Comparison of ENCODE assay signal across 16 cellular contexts in genomic region chr15:47409038-47409437, GRCh38.
"Had no signal": no experiment of that assay in that cellular context is flagged by ENCODE, and none has a peak within 500 bp of the region (broad histone marks: within the 10 kb centered on the region; RNA-seq: fewer than 3 reads in every experiment).

No MANE protein-coding gene starts in this region.

- H3K4me1 ChIP-seq: lower lobe of right lung, SJSA1, suprapubic skin had no signal

- H3K36me3 Mint-ChIP-seq: activated naive CD8-positive, alpha-beta T cell treated with anti-CD3 and anti-CD28 coated beads, Interleukin-2, amount 10 ng/mL, durations not matched to agents 7 days and 5 days; naive thymus-derived CD8-positive, alpha-beta T cell had no signal

- H3K36me3 ChIP-seq: heart right ventricle, lower lobe of right lung, SJSA1, suprapubic skin had no signal

- H3K4me3 ChIP-seq: heart right ventricle, lower lobe of right lung, SJSA1, suprapubic skin had no signal

- H3K4me3 Mint-ChIP-seq: activated CD8-positive, alpha-beta T cell treated with anti-CD3 and anti-CD28 coated beads, Interleukin-2, amount 10 ng/mL, durations not matched to agents 7 days and 5 days; activated naive CD8-positive, alpha-beta T cell treated with anti-CD3 and anti-CD28 coated beads, Interleukin-2, amount 10 ng/mL, durations not matched to agents 7 days and 5 days; dendritic cell treated with granulocyte-macrophage colony-stimulating factor and Interleukin-4, amounts not matched to agents 40 ng/mL and 50 ng/mL, for 4 days; effector memory CD8-positive, alpha-beta T cell; naive thymus-derived CD8-positive, alpha-beta T cell had no signal

- ATAC-seq: activated CD8-positive, alpha-beta T cell treated with anti-CD3 and anti-CD28 coated beads, Interleukin-2, amount 10 ng/mL, durations not matched to agents 7 days and 5 days; effector memory CD8-positive, alpha-beta T cell; lower lobe of right lung; naive thymus-derived CD8-positive, alpha-beta T cell had no signal

- H3K9me3 Mint-ChIP-seq: dendritic cell treated with granulocyte-macrophage colony-stimulating factor and Interleukin-4, amounts not matched to agents 40 ng/mL and 50 ng/mL, for 4 days; naive thymus-derived CD8-positive, alpha-beta T cell had no signal

- H3K27me3 Mint-ChIP-seq: activated naive CD8-positive, alpha-beta T cell treated with anti-CD3 and anti-CD28 coated beads, Interleukin-2, amount 10 ng/mL, durations not matched to agents 7 days and 5 days; dendritic cell treated with granulocyte-macrophage colony-stimulating factor and Interleukin-4, amounts not matched to agents 40 ng/mL and 50 ng/mL, for 4 days; effector memory CD8-positive, alpha-beta T cell had no signal

- DNase-seq: activated CD8-positive, alpha-beta memory T cell treated with anti-CD3 and anti-CD28 coated beads, Interleukin-2, amount 50 U/mL, for 48 hours; activated CD8-positive, alpha-beta T cell treated with anti-CD3 and anti-CD28 coated beads, Interleukin-2, amount 10 ng/mL, durations not matched to agents 7 days and 5 days; activated naive CD8-positive, alpha-beta T cell treated with anti-CD3 and anti-CD28 coated beads, Interleukin-2, amount 10 ng/mL, durations not matched to agents 7 days and 5 days; central memory CD4-positive, alpha-beta T cell; effector memory CD8-positive, alpha-beta T cell; heart right ventricle; kidney glomerular epithelial cell; lower lobe of right lung; naive thymus-derived CD8-positive, alpha-beta T cell; stimulated activated CD4-positive, alpha-beta T cell treated with anti-CD3 and anti-CD28 coated beads, Interleukin-2, amount 100 ng/mL, for 48 hours; stimulated activated naive CD4-positive, alpha-beta T cell treated with Interleukin-2 at 50 U/mL for 16 hours; T1000 had no signal

- H3K27ac ChIP-seq: heart right ventricle, lower lobe of right lung, SJSA1, suprapubic skin, VCaP had no signal

- H3K27ac Mint-ChIP-seq: activated CD8-positive, alpha-beta T cell treated with anti-CD3 and anti-CD28 coated beads, Interleukin-2, amount 10 ng/mL, durations not matched to agents 7 days and 5 days; activated naive CD8-positive, alpha-beta T cell treated with anti-CD3 and anti-CD28 coated beads, Interleukin-2, amount 10 ng/mL, durations not matched to agents 7 days and 5 days; dendritic cell treated with granulocyte-macrophage colony-stimulating factor and Interleukin-4, amounts not matched to agents 40 ng/mL and 50 ng/mL, for 4 days; effector memory CD8-positive, alpha-beta T cell; naive thymus-derived CD8-positive, alpha-beta T cell had no signal

- H3K4me1 Mint-ChIP-seq: activated naive CD8-positive, alpha-beta T cell treated with anti-CD3 and anti-CD28 coated beads, Interleukin-2, amount 10 ng/mL, durations not matched to agents 7 days and 5 days; naive thymus-derived CD8-positive, alpha-beta T cell had no signal

- H3K9me3 ChIP-seq: heart right ventricle, lower lobe of right lung, SJSA1, suprapubic skin had no signal

- H3K27me3 ChIP-seq: SJSA1, suprapubic skin had no signal
